9 cellular contexts compared by ENCODE assay signal in the genomic region with DNA sequence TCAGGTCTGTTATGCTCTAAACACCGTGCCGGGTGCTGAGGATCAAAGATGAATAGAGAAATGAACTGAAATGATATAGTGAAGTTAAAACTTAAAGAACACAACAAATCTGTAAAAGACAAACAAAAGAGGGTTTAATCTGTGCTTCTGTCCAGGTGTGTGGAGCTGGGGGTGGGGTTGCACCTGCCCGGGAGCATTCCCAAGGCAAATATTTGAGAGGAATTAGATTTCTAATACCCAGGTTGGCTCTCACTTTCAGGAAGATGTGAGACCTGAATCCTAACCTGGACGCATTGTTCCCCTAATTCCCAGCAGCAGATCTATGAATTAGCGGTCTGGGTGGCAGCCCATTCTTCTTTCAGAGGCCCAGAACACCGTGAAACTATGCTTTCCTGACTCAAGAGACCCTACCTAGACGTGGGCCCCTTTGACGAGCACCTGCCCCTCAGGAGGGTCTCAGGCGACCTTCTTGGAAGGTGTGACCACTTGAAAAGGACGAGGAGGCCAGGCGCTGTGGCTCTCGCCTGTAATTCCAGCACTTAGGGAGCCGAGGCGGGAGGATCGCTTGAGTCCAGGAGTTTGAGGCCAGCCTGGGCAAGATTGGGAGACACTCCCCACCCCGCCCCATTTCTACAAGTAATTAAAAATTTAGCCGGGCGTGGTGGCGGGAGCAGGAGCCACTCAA. TPM values are rescaled to one million over a fixed set of nuclear protein-coding genes. Genes with fewer than 3 reads are reported as not detected.
DNase-seq lines count a peak whose midpoint lies in the region; ATAC-seq and TF ChIP-seq lines count a peak whose summit lies in the region.
"Had no signal": no experiment of that assay in that cellular context is flagged by ENCODE, and none has a peak within 500 bp of the region (broad histone marks: within the 10 kb centered on the region; RNA-seq: fewer than 3 reads in every experiment).

No MANE protein-coding gene starts in this region.

- H3K4me3 ChIP-seq in GM12865 (ENCODE audit: low read depth, low read length) (peak overlapping the region; percentile 78), Peyer's patch (peak overlapping the region; percentile 70 to 84 (median 74)), fibroblast of lung (replicated peaks in 1 of 4; ENCODE audit: control extremely low read depth in 1 of 4, insufficient read depth in 1 of 4, low read depth in 3 of 4, low read length in 4 of 4) (peak overlapping the region; percentile 71 to 92 (median 79)), gastrocnemius medialis (peak overlapping the region; percentile 74 to 100 (median 96))

- in situ Hi-C loops in gastrocnemius medialis (cut with MboI; ENCODE audit: low sequenced_read_pairs in 4 of 4), result loop anchor here in 1 of 4 donors (25.0 kb wide), 1 partner anchor 200 kb away; a partner anchor contains a TSS

- H3K4me2 ChIP-seq in fibroblast of lung (ENCODE audit: extremely low read depth, insufficient read depth, low read length), result peak overlapping the region; percentile 97

- H3K27ac ChIP-seq in Peyer's patch (peak overlapping the region; percentile 87 to 94 (median 90)), fibroblast of lung (ENCODE audit: insufficient read depth, low read length) (peak overlapping the region; percentile 89), gastrocnemius medialis (peak overlapping the region; percentile 89 to 100 (median 100))

- intact Hi-C loops in gastrocnemius medialis (cut with DNase I; ENCODE audit: low total_unique reads), result loop anchor here (1.0 to 5.0 kb wide), 3 partner anchors 38 to 85 kb away; a partner anchor contains a TSS

- H3K4me1 ChIP-seq in Peyer's patch (peaks cover 0 to 23% (median 7%) of the 10 kb centered on the region in 4 donors), fibroblast of lung (ENCODE audit: control insufficient read depth, extremely low read depth, insufficient read depth, low read length) (peaks cover 8% of the 10 kb centered on the region), gastrocnemius medialis (peaks cover 16 to 24% of the 10 kb centered on the region in 2 donors)

- no peak for ATAC-seq in gastrocnemius medialis
- ATAC-seq in GM21825 (IDR thresholded peaks at IDR 0.05; ENCODE audit: unreplicated experiment), result no peak
- no peak for ATAC-seq in HG03354 (IDR thresholded peaks at IDR 0.05; ENCODE audit: poor library complexity, severe bottlenecking, unreplicated experiment)

- peak overlapping the region; percentile 80 for H2AFZ ChIP-seq in fibroblast of lung (ENCODE audit: low read length)

- TF ChIP-seq POLR2A in Peyer's patch (IDR thresholded peaks at IDR 0.05), result no peak
- no peak for TF ChIP-seq POLR2A in gastrocnemius medialis (IDR thresholded peaks at IDR 0.05)

- no peaks in the 10 kb centered on the region for H4K20me1 ChIP-seq in fibroblast of lung (ENCODE audit: control insufficient read depth, extremely low read depth, insufficient read depth, low read length)

- H3K9ac ChIP-seq in fibroblast of lung (ENCODE audit: insufficient read depth, low read length), result peak overlapping the region; percentile 80

- DNase-seq in GM12865 (ENCODE audit: low read depth) (no peak), Peyer's patch (no peak), fibroblast of lung (ENCODE audit: low read depth in 2 of 2) (no peak), gastrocnemius medialis (no peak), NCI-H1092 treated with DMSO at 0.1 percent for 48 hours (lab: John Stamatoyannopoulos, UW) (no peak)
- no peak for DNase-seq in stimulated activated CD4-positive, alpha-beta T cell treated with anti-CD3 and anti-CD28 coated beads, Interleukin-12 subunit alpha, Interleukin-12 subunit beta, amount 100 ng/mL, for 4 hours

- no peaks in the 10 kb centered on the region for H3K9me3 ChIP-seq in Peyer's patch
- H3K9me3 ChIP-seq in fibroblast of lung (ENCODE audit: control insufficient read depth, insufficient read depth, low read depth, low read length), result no peaks in the 10 kb centered on the region
- H3K9me3 ChIP-seq in gastrocnemius medialis, result no peaks in the 10 kb centered on the region

- H3K27me3 ChIP-seq in Peyer's patch (no peaks in the 10 kb centered on the region), fibroblast of lung (ENCODE audit: control insufficient read depth, insufficient read depth, low read length) (no peaks in the 10 kb centered on the region), gastrocnemius medialis (no peaks in the 10 kb centered on the region)

- TF ChIP-seq CTCF in GM12865 (IDR thresholded peaks at IDR 0.05; ENCODE audit: insufficient read depth, low read depth, low read length, missing control alignments) (no peak), Peyer's patch (IDR thresholded peaks at IDR 0.05) (no peak), fibroblast of lung (conservative IDR thresholded peaks at IDR 0.05 in 1 of 2, IDR thresholded peaks at IDR 0.05 in 1 of 2; ENCODE audit: low read depth in 1 of 2, low read length in 2 of 2) (no peak), gastrocnemius medialis (IDR thresholded peaks at IDR 0.05 in 4 of 5, conservative IDR thresholded peaks at IDR 0.05 in 1 of 5) (no peak)

- H3K79me2 ChIP-seq in fibroblast of lung (ENCODE audit: control insufficient read depth, insufficient read depth, low read length), result peaks cover 4% of the 10 kb centered on the region

- H3K36me3 ChIP-seq in Peyer's patch (no peaks in the 10 kb centered on the region), fibroblast of lung (ENCODE audit: control insufficient read depth, insufficient read depth, low read length) (peaks cover 2% of the 10 kb centered on the region), gastrocnemius medialis (no peaks in the 10 kb centered on the region)

RNA-seq across cellular contexts. Expression of a gene that starts 0.7 kb away (rescaled TPM):
- 10 to 100 TPM in 3 of 4 donors, 1 to 10 TPM in 1; 6.8 to 27.2 (median 16.1) TPM for total RNA-seq in Peyer's patch
- total RNA-seq in fibroblast of lung, result 12.1 and 15.4 TPM in 2 replicates
- 19.8 and 25.9 TPM in 2 replicates for polyA plus RNA-seq in fibroblast of lung
- 26.8 and 36.7 TPM in 2 replicates for polyA plus RNA-seq in fibroblast of lung (2012)
- polyA minus RNA-seq in fibroblast of lung (ENCODE audit: low replicate concordance), result 26.5 and 32.8 TPM in 2 replicates
- 10 to 100 TPM in 3 of 4 donors, 1 to 10 TPM in 1; 6.9 to 21.2 (median 15.4) TPM for total RNA-seq in gastrocnemius medialis

RNA-seq across cellular contexts. Expression of a gene that starts 7.4 kb away (rescaled TPM):
- 1 to 10 TPM in 3 of 4 donors, not detected in 1; 3.9 to 7.9 (median 7.5) TPM for total RNA-seq in Peyer's patch
- total RNA-seq in fibroblast of lung, result 0.77 and 1.7 TPM in 2 replicates
- 1.1 and 2.7 TPM in 2 replicates for polyA plus RNA-seq in fibroblast of lung
- 2.1 and 4.7 TPM in 2 replicates for polyA plus RNA-seq in fibroblast of lung (2012)
- polyA minus RNA-seq in fibroblast of lung (ENCODE audit: low replicate concordance), result 12.3 and 14.7 TPM in 2 replicates
- total RNA-seq in gastrocnemius medialis, result 10 to 100 TPM in 1 of 4 donors, 1 to 10 TPM in 1, under 1 TPM in 2; 0.71 to 14.0 (median 1.0) TPM

RNA-seq across cellular contexts. Expression of a gene that starts 22.2 kb away (rescaled TPM):
- 10 to 100 TPM in 3 of 4 donors, 1 to 10 TPM in 1; 1.6 to 33.0 (median 19.3) TPM for total RNA-seq in Peyer's patch
- total RNA-seq in fibroblast of lung, result not detected in 2 replicates
- not detected in 2 replicates for polyA plus RNA-seq in fibroblast of lung
- polyA plus RNA-seq in fibroblast of lung (2012), result not detected in 2 replicates
- not detected in 2 replicates for polyA minus RNA-seq in fibroblast of lung (ENCODE audit: low replicate concordance)
- 1 to 10 TPM; 3.3 to 8.1 (median 5.0) TPM for total RNA-seq in gastrocnemius medialis
- total RNA-seq: NCI-H460 had no signal

RNA-seq across cellular contexts. Expression of a gene that starts 38.7 kb away (rescaled TPM):
- total RNA-seq in Peyer's patch (10 to 100 TPM in 3 of 4 donors, 1 to 10 TPM in 1; 7.4 to 63.5 (median 14.0) TPM), fibroblast of lung (9.4 and 11.3 TPM in 2 replicates), gastrocnemius medialis (1 to 10 TPM; 2.6 to 8.4 (median 6.5) TPM)
- 9.8 and 20.8 TPM in 2 replicates for polyA plus RNA-seq in fibroblast of lung
- polyA plus RNA-seq in fibroblast of lung (2012), result 11.6 and 25.2 TPM in 2 replicates
- polyA minus RNA-seq in fibroblast of lung (ENCODE audit: low replicate concordance), result 58.3 and 243 TPM in 2 replicates

RNA-seq across cellular contexts. Expression of a gene that starts 39.9 kb away (rescaled TPM):
- total RNA-seq in Peyer's patch (10 to 100 TPM; 35.0 to 99.9 (median 84.9) TPM), fibroblast of lung (4.6 and 5.0 TPM in 2 replicates), gastrocnemius medialis (1 to 10 TPM; 2.4 to 5.5 (median 4.1) TPM)
- polyA plus RNA-seq in fibroblast of lung, result 4.7 and 6.9 TPM in 2 replicates
- 5.5 and 5.9 TPM in 2 replicates for polyA plus RNA-seq in fibroblast of lung (2012)
- 17.6 and 41.4 TPM in 2 replicates for polyA minus RNA-seq in fibroblast of lung (ENCODE audit: low replicate concordance)
